ENCODE assay signal across 8 cellular contexts in genomic region chrX:16807548-16807947, GRCh38. TPM values are rescaled to one million over a fixed set of nuclear protein-coding genes. Genes with fewer than 3 reads are reported as not detected.
DNase-seq lines count a peak whose midpoint lies in the region; ATAC-seq and TF ChIP-seq lines count a peak whose summit lies in the region.

No MANE protein-coding gene starts in this region.

- H3K36me3 ChIP-seq in gastroesophageal sphincter (no peaks in the 10 kb centered on the region), skeletal muscle satellite cell (ENCODE audit: insufficient read depth, low read length) (no peaks in the 10 kb centered on the region)

- TF ChIP-seq POLR2A in gastroesophageal sphincter (IDR thresholded peaks at IDR 0.05), result no peak

- H3K9me3 ChIP-seq in gastroesophageal sphincter (no peaks in the 10 kb centered on the region), skeletal muscle satellite cell (replicated peaks; ENCODE audit: low read length) (no peaks in the 10 kb centered on the region)

- H3K4me2 ChIP-seq in skeletal muscle satellite cell (ENCODE audit: low read length), result peak overlapping the region; percentile 80

- H3K4me3 ChIP-seq in gastroesophageal sphincter (no peak overlapping the region), skeletal muscle satellite cell (ENCODE audit: low read length) (no peak overlapping the region)

- no peak for TF ChIP-seq CTCF in gastroesophageal sphincter (IDR thresholded peaks at IDR 0.05)

- ATAC-seq in gastroesophageal sphincter, result no peak

- H3K27me3 ChIP-seq in gastroesophageal sphincter (no peaks in the 10 kb centered on the region), skeletal muscle satellite cell (ENCODE audit: control insufficient read depth, insufficient read depth, low read length) (no peaks in the 10 kb centered on the region)

- no peak for TF ChIP-seq EP300 in gastroesophageal sphincter (IDR thresholded peaks at IDR 0.05)

- H3K4me1 ChIP-seq in gastroesophageal sphincter, result peaks cover 0 to 11% (median 4%) of the 10 kb centered on the region in 3 donors
- peaks cover 6% of the 10 kb centered on the region for H3K4me1 ChIP-seq in skeletal muscle satellite cell (ENCODE audit: control insufficient read depth, insufficient read depth, low read length)

- in situ Hi-C loops in SK-MEL-5 (cut with HindIII; ENCODE audit: low pct_unique_long_range_greater_than_20kb, low sequenced_read_pairs), result no loop called here

- DNase-seq in DMS 273 (lab: John Stamatoyannopoulos, UW; ENCODE audit: unreplicated experiment), result peak; percentile 44
- no peak for DNase-seq in DMS 273 treated with DMSO at 0.1 percent for 48 hours (lab: John Stamatoyannopoulos, UW)
- DNase-seq in SK-MEL-5 (ENCODE audit: low read depth, low spot score), result peak; percentile 57
- no peak for DNase-seq in activated CD8-positive, alpha-beta memory T cell treated with anti-CD3 and anti-CD28 coated beads for 24 hours
- no peak for DNase-seq in stimulated activated CD4-positive, alpha-beta T cell treated with anti-CD3 and anti-CD28 coated beads, Interleukin-2, amount 100 ng/mL, for 24 hours
- DNase-seq in activated CD4-positive, alpha-beta T cell treated with anti-CD3 and anti-CD28 coated beads for 4 hours, result no peak

- peak overlapping the region in 3 of 4 donors; percentile 12 to 58 (median 52) for H3K27ac ChIP-seq in gastroesophageal sphincter

- H3K9ac ChIP-seq in skeletal muscle satellite cell (ENCODE audit: low read depth, low read length), result no peak overlapping the region

RNA-seq across cellular contexts. Expression of gene TXLNG, which starts 21.3 kb away (rescaled TPM):
- 14.7 and 15.3 TPM in 2 replicates for total RNA-seq in SK-MEL-5 (2014; rRNA removed; shearing (Covaris generic))
- polyA plus RNA-seq in SK-MEL-5 (2015; cell fraction: cytosol; rRNA removed), result 16.8 and 24.1 TPM in 2 replicates
- 30.0 and 51.3 TPM in 2 replicates for polyA plus RNA-seq in SK-MEL-5 (2015; cell fraction: nucleus; rRNA removed)
- total RNA-seq in gastroesophageal sphincter, result 10 to 100 TPM in 3 of 4 donors, 1 to 10 TPM in 1; 9.0 to 16.8 (median 14.3) TPM
- total RNA-seq in skeletal muscle satellite cell (2012; rRNA removed), result 6.8 and 11.7 TPM in 2 replicates

Comparison
In these comparisons a context has a peak if more than half of its experiments do, and no peak if none do; other contexts are left out.
1. DNase-seq: peak in DMS 273 (single experiment) and SK-MEL-5 (single experiment); none in DMS 273 treated with DMSO at 0.1 percent for 48 hours (single experiment), activated CD8-positive, alpha-beta memory T cell treated with anti-CD3 and anti-CD28 coated beads for 24 hours (single experiment), stimulated activated CD4-positive, alpha-beta T cell treated with anti-CD3 and anti-CD28 coated beads, Interleukin-2, amount 100 ng/mL, for 24 hours (0 of 2) and activated CD4-positive, alpha-beta T cell treated with anti-CD3 and anti-CD28 coated beads for 4 hours (0 of 2).